Comparison of ENCODE assay signal across 33 cellular contexts in the genomic region with DNA sequence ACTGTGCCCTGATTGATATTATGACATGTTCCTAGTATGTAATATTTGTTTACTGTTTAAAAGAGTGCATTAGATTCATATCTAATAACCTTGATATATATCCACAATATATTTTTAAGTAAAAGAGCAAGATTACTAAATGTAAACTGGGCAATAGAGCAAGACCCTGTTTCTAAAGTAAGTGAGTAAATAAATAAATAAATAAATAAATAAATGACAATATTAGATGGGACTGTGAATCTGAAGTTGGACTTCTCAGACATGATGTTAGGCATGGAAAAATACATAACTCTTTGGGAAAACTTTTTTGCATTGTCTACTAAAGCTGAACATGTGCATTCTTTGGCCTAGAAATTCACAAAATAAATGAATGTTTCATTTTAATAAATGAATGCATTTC.
DNase-seq lines count a peak whose midpoint lies in the region; ATAC-seq, FAIRE-seq and TF ChIP-seq lines count a peak whose summit lies in the region.
"Had no signal": no experiment of that assay in that cellular context is flagged by ENCODE, and none has a peak within 500 bp of the region (broad histone marks: within the 10 kb centered on the region; RNA-seq: fewer than 3 reads in every experiment).

No MANE protein-coding gene starts in this region.

- TF ChIP-seq RAD21 in A549 (conservative IDR thresholded peaks at IDR 0.05 in 1 of 2, IDR thresholded peaks at IDR 0.05 in 1 of 2), result no peak

- H3K4me1 ChIP-seq in A549 (no peaks in the 10 kb centered on the region), HEK293 (ENCODE audit: control insufficient read depth, insufficient read depth, low read length) (no peaks in the 10 kb centered on the region)
- H3K4me1 ChIP-seq: BE2C; BLaER1; BLaER1 treated with 17β-estradiol and CSF1 and Interleukin-3, amounts not matched to agents 10 nM and 100 nM; Caco-2 had no signal

- no peak overlapping the region for H3K4me3 Mint-ChIP-seq in activated T-cell treated with anti-CD3 and anti-CD28 coated beads, Interleukin-2, amount 50 U/mL, for 4 hours
- no peak overlapping the region for H3K4me3 Mint-ChIP-seq in osteocyte (ENCODE audit: unreplicated experiment)
- H3K4me3 Mint-ChIP-seq: B cell; CD14-positive monocyte; CD4-positive, alpha-beta memory T cell; CD4-positive, alpha-beta T cell; CD4-positive, CD25-positive, alpha-beta regulatory T cell; CD8-positive, alpha-beta memory T cell; CD8-positive, alpha-beta T cell had no signal

- no peak for TF ChIP-seq CTCF in A549 (IDR thresholded peaks at IDR 0.05)
- TF ChIP-seq CTCF in HEK293 (tag by site-specific recombination; IDR thresholded peaks at IDR 0.05), result no peak
- no peak for TF ChIP-seq CTCF in osteocyte (IDR thresholded peaks at IDR 0.05)

- H3K4me3 ChIP-seq in A549 (no peak overlapping the region), HEK293 (ENCODE audit: low read depth, low read length) (no peak overlapping the region)
- H3K4me3 ChIP-seq: BLaER1; BLaER1 treated with 17β-estradiol and CSF1 and Interleukin-3, amounts not matched to agents 10 nM and 100 nM had no signal

- POLR2A ChIA-PET in A549 (lab: Yijun Ruan, JAX) (no interaction called here), HEK293 (lab: Yijun Ruan, JAX) (no interaction called here)

- no peak overlapping the region for H3K27ac Mint-ChIP-seq in osteocyte (ENCODE audit: unreplicated experiment)
- H3K27ac Mint-ChIP-seq: B cell; CD14-positive monocyte; CD4-positive, alpha-beta memory T cell; CD4-positive, alpha-beta T cell; CD4-positive, CD25-positive, alpha-beta regulatory T cell; CD8-positive, alpha-beta memory T cell; CD8-positive, alpha-beta T cell had no signal

- TF ChIP-seq POLR2A in A549 (IDR thresholded peaks at IDR 0.05; ENCODE audit: low read length), result no peak

- H3K27me3 Mint-ChIP-seq in activated T-cell treated with anti-CD3 and anti-CD28 coated beads, Interleukin-2, amount 50 U/mL, for 4 hours (ENCODE audit: low read depth), result no peaks in the 10 kb centered on the region
- peaks cover 18% of the 10 kb centered on the region for H3K27me3 Mint-ChIP-seq in osteocyte (ENCODE audit: unreplicated experiment)
- H3K27me3 Mint-ChIP-seq: B cell; CD4-positive, alpha-beta memory T cell; CD4-positive, alpha-beta T cell; CD4-positive, CD25-positive, alpha-beta regulatory T cell had no signal

- no peaks in the 10 kb centered on the region for H3K36me3 Mint-ChIP-seq in activated T-cell treated with anti-CD3 and anti-CD28 coated beads, Interleukin-2, amount 50 U/mL, for 4 hours (ENCODE audit: insufficient read depth)
- no peaks in the 10 kb centered on the region for H3K36me3 Mint-ChIP-seq in osteocyte (ENCODE audit: unreplicated experiment)
- H3K36me3 Mint-ChIP-seq: CD14-positive monocyte; CD4-positive, alpha-beta memory T cell; CD4-positive, CD25-positive, alpha-beta regulatory T cell; CD8-positive, alpha-beta memory T cell; CD8-positive, alpha-beta T cell had no signal

- ATAC-seq in A549, result no peak
- no peak for ATAC-seq in activated T-cell treated with anti-CD3 and anti-CD28 coated beads, Interleukin-2, amount 50 U/mL, for 4 hours
- ATAC-seq: CD8-positive, alpha-beta T cell had no signal

- H3K9me3 Mint-ChIP-seq in activated T-cell treated with anti-CD3 and anti-CD28 coated beads, Interleukin-2, amount 50 U/mL, for 4 hours, result peaks cover 9% of the 10 kb centered on the region
- H3K9me3 Mint-ChIP-seq in osteocyte (ENCODE audit: unreplicated experiment), result no peaks in the 10 kb centered on the region
- H3K9me3 Mint-ChIP-seq: CD4-positive, alpha-beta T cell had no signal

- H3K36me3 ChIP-seq in HEK293 (ENCODE audit: control insufficient read depth in 2 of 2, insufficient read depth in 1 of 2, low read length in 2 of 2), result no peaks in the 10 kb centered on the region
- H3K36me3 ChIP-seq: BE2C; BLaER1; BLaER1 treated with 17β-estradiol and CSF1 and Interleukin-3, amounts not matched to agents 10 nM and 100 nM had no signal

- TF ChIP-seq EP300 in A549 (IDR thresholded peaks at IDR 0.05), result no peak

- FAIRE-seq in A549 (lab: Jason Lieb, UNC) (no peak), frontal cortex (lab: Jason Lieb, UNC) (peak; percentile 15)
- FAIRE-seq: A204.1 had no signal

- H3K9me3 ChIP-seq in A549 (no peaks in the 10 kb centered on the region), HEK293 (ENCODE audit: control insufficient read depth, insufficient read depth, low read depth, low read length) (no peaks in the 10 kb centered on the region)
- H3K9me3 ChIP-seq: BE2C; BLaER1; BLaER1 treated with 17β-estradiol and CSF1 and Interleukin-3, amounts not matched to agents 10 nM and 100 nM; Caco-2 had no signal

- no peaks in the 10 kb centered on the region for H3K4me1 Mint-ChIP-seq in activated T-cell treated with anti-CD3 and anti-CD28 coated beads, Interleukin-2, amount 50 U/mL, for 4 hours (ENCODE audit: low read depth)
- H3K4me1 Mint-ChIP-seq in osteocyte (ENCODE audit: unreplicated experiment), result no peaks in the 10 kb centered on the region
- H3K4me1 Mint-ChIP-seq: B cell; CD14-positive monocyte; CD4-positive, alpha-beta memory T cell; CD4-positive, CD25-positive, alpha-beta regulatory T cell; CD8-positive, alpha-beta memory T cell had no signal

- CTCF ChIA-PET in A549 (lab: Yijun Ruan, JAX) (no interaction called here), HEK293 (lab: Yijun Ruan, JAX) (no interaction called here)

- DNase-seq in A549 (ENCODE audit: low read depth in 1 of 2, low spot score in 1 of 2) (no peak), frontal cortex (ENCODE audit: low spot score in 2 of 2) (no peak), osteocyte (ENCODE audit: extremely low spot score, unreplicated experiment) (no peak)
- DNase-seq in activated T-cell treated with anti-CD3 and anti-CD28 coated beads, Interleukin-2, amount 50 U/mL, for 4 hours, result no peak
- no peak for DNase-seq in activated CD4-positive, alpha-beta T cell treated with anti-CD3 and anti-CD28 coated beads for 48 hours
- DNase-seq: 8988T; ACHN; AML-193; BE2C; C1 segment of cervical spinal cord; Caco-2; Calu3; CD4-positive, alpha-beta memory T cell; CD4-positive, alpha-beta T cell; CD4-positive, CD25-positive, alpha-beta regulatory T cell; CD8-positive, alpha-beta memory T cell; CD8-positive, alpha-beta T cell; COR-L47; DMS 273 treated with DMSO at 0.1 percent for 48 hours; DMS153; DMS53; DMS79; DMS79 treated with DMSO at 0.1 percent for 48 hours; DND-41; EL had no signal

- H3K27ac ChIP-seq in A549 (no peak overlapping the region), HEK293 (ENCODE audit: extremely low read depth, low read depth, low read length) (no peak overlapping the region)
- H3K27ac ChIP-seq: 22Rv1; BLaER1; BLaER1 treated with 17β-estradiol and CSF1 and Interleukin-3, amounts not matched to agents 10 nM and 100 nM; C4-2B had no signal

- H3K4me2 ChIP-seq in A549, result no peak overlapping the region
- H3K4me2 ChIP-seq: BLaER1; BLaER1 treated with 17β-estradiol and CSF1 and Interleukin-3, amounts not matched to agents 10 nM and 100 nM had no signal

TF ChIP-seq in A549, 52 proteins besides CTCF, POLR2A, EP300 and RAD21:
- TF ChIP-seq FOSB (CRISPR knock-in tag; IDR thresholded peaks at IDR 0.05), result no peak
- TF ChIP-seq ZC3H11A (IDR thresholded peaks at IDR 0.05), result 0 out of 2 replicates have a peak, but pooled peaks have one; percentile 9
- TF ChIP-seq JUN (IDR thresholded peaks at IDR 0.05), result no peak

TF ChIP-seq in HEK293, 187 proteins besides CTCF, POLR2A, EP300 and RAD21 (continues in another document):
- no peak for TF ChIP-seq OVOL3 (tag by site-specific recombination; IDR thresholded peaks at IDR 0.05)
- TF ChIP-seq, protein P1, sequence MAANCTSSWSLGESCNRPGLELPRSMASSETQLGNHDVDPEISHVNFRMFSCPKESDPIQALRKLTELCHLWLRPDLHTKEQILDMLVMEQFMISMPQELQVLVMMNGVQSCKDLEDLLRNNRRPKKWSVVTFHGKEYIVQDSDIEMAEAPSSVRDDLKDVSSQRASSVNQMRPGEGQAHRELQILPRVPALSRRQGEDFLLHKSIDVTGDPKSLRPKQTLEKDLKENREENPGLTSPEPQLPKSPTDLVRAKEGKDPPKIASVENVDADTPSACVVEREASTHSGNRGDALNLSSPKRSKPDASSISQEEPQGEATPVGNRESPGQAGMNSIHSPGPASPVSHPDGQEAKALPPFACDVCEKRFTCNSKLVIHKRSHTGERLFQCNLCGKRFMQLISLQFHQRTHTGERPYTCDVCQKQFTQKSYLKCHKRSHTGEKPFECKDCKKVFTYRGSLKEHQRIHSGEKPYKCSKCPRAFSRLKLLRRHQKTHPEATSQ (tag by site-specific recombination; IDR thresholded peaks at IDR 0.05), result no peak
- TF ChIP-seq HOXD13 (CRISPR knock-in tag; IDR thresholded peaks at IDR 0.05; ENCODE audit: borderline replicate concordance), result no peak
- no peak for TF ChIP-seq ZNF785 (tag by site-specific recombination; IDR thresholded peaks at IDR 0.05)
- TF ChIP-seq HOXA7 (CRISPR knock-in tag; IDR thresholded peaks at IDR 0.05; ENCODE audit: borderline replicate concordance), result no peak
- peak; percentile 35; the same call in 1 of the 2 replicates for TF ChIP-seq ZNF140 (tag by site-specific recombination; IDR thresholded peaks at IDR 0.05)
- TF ChIP-seq ZNF555 (tag by site-specific recombination; conservative IDR thresholded peaks at IDR 0.05), result peak; percentile 34
- 0 out of 2 replicates have a peak, but pooled peaks have one; percentile 60 for TF ChIP-seq ZNF404 (tag by site-specific recombination; IDR thresholded peaks at IDR 0.05)
- TF ChIP-seq ZNF132 (tag by site-specific recombination; IDR thresholded peaks at IDR 0.05; ENCODE audit: borderline replicate concordance), result no peak
- no peak for TF ChIP-seq ZNF792 (tag by site-specific recombination; IDR thresholded peaks at IDR 0.05)
- no peak for TF ChIP-seq KLF9 (tag by site-specific recombination; IDR thresholded peaks at IDR 0.05; ENCODE audit: low read depth)
